1 cellular context compared by ENCODE assay signal in the genomic region with DNA sequence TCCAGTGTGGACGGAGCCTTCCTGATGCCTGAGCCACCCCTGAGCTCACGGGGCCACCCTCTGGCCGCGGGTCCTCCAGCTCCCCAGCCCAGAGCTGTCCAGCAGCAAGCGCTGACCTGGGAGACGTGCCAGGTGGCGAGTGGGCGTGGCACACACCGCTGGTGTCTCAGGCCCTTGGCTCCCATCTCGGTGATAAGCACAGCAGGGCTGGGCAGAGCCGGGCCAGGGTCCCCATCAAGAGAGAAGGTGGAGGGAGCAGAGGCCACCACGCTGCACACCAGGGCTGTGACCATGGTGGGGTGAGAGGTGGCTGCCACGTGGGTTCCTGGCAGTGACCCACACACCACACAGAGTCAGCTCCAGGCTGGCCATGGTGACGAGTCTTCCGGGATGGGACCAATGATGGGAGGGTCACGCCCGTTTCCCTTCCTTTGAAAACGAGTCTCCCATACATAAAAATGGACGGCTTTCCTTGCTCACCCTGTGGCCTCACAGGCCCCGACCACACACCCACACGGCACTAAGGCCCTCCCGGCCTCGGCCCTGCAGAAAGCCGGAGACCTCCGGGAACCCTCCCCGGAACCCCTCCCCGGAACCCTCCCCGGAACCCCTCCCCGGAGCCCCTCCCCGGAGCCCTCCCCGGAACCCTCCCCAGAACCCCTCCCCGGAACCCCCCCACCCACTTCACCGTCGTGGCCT.
TF ChIP-seq lines count a peak whose summit lies in the region.

No MANE protein-coding gene starts in this region.

TF ChIP-seq in K562, 482 proteins besides CTCF, POLR2A, EP300 and RAD21 (continued from another document):
- TF ChIP-seq, protein P1, sequence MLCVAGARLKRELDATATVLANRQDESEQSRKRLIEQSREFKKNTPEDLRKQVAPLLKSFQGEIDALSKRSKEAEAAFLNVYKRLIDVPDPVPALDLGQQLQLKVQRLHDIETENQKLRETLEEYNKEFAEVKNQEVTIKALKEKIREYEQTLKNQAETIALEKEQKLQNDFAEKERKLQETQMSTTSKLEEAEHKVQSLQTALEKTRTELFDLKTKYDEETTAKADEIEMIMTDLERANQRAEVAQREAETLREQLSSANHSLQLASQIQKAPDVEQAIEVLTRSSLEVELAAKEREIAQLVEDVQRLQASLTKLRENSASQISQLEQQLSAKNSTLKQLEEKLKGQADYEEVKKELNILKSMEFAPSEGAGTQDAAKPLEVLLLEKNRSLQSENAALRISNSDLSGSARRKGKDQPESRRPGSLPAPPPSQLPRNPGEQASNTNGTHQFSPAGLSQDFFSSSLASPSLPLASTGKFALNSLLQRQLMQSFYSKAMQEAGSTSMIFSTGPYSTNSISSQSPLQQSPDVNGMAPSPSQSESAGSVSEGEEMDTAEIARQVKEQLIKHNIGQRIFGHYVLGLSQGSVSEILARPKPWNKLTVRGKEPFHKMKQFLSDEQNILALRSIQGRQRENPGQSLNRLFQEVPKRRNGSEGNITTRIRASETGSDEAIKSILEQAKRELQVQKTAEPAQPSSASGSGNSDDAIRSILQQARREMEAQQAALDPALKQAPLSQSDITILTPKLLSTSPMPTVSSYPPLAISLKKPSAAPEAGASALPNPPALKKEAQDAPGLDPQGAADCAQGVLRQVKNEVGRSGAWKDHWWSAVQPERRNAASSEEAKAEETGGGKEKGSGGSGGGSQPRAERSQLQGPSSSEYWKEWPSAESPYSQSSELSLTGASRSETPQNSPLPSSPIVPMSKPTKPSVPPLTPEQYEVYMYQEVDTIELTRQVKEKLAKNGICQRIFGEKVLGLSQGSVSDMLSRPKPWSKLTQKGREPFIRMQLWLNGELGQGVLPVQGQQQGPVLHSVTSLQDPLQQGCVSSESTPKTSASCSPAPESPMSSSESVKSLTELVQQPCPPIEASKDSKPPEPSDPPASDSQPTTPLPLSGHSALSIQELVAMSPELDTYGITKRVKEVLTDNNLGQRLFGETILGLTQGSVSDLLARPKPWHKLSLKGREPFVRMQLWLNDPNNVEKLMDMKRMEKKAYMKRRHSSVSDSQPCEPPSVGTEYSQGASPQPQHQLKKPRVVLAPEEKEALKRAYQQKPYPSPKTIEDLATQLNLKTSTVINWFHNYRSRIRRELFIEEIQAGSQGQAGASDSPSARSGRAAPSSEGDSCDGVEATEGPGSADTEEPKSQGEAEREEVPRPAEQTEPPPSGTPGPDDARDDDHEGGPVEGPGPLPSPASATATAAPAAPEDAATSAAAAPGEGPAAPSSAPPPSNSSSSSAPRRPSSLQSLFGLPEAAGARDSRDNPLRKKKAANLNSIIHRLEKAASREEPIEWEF (CRISPR knock-in tag; IDR thresholded peaks at IDR 0.05), result no peak
- TF ChIP-seq, protein P2, sequence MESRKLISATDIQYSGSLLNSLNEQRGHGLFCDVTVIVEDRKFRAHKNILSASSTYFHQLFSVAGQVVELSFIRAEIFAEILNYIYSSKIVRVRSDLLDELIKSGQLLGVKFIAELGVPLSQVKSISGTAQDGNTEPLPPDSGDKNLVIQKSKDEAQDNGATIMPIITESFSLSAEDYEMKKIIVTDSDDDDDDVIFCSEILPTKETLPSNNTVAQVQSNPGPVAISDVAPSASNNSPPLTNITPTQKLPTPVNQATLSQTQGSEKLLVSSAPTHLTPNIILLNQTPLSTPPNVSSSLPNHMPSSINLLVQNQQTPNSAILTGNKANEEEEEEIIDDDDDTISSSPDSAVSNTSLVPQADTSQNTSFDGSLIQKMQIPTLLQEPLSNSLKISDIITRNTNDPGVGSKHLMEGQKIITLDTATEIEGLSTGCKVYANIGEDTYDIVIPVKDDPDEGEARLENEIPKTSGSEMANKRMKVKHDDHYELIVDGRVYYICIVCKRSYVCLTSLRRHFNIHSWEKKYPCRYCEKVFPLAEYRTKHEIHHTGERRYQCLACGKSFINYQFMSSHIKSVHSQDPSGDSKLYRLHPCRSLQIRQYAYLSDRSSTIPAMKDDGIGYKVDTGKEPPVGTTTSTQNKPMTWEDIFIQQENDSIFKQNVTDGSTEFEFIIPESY (CRISPR knock-in tag; IDR thresholded peaks at IDR 0.05), result peak; percentile 100
- no peak for TF ChIP-seq ZC3H4 (CRISPR knock-in tag; IDR thresholded peaks at IDR 0.05; ENCODE audit: borderline replicate concordance)
- peak; percentile 69 for TF ChIP-seq NFIC (IDR thresholded peaks at IDR 0.05)
- 0 out of 4 replicates have a peak, but pooled peaks of 1 of the 2 experiments have one; percentile 41 for TF ChIP-seq HDAC1 (IDR thresholded peaks at IDR 0.05)
- TF ChIP-seq L3MBTL2 (IDR thresholded peaks at IDR 0.05), result no peak
- TF ChIP-seq, protein P3, sequence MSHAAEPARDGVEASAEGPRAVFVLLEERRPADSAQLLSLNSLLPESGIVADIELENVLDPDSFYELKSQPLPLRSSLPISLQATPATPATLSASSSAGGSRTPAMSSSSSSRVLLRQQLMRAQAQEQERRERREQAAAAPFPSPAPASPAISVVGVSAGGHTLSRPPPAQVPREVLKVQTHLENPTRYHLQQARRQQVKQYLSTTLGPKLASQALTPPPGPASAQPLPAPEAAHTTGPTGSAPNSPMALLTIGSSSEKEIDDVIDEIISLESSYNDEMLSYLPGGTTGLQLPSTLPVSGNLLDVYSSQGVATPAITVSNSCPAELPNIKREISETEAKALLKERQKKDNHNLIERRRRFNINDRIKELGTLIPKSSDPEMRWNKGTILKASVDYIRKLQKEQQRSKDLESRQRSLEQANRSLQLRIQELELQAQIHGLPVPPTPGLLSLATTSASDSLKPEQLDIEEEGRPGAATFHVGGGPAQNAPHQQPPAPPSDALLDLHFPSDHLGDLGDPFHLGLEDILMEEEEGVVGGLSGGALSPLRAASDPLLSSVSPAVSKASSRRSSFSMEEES (CRISPR knock-in tag; IDR thresholded peaks at IDR 0.05), result no peak
- TF ChIP-seq SRSF9 (IDR thresholded peaks at IDR 0.05; ENCODE audit: borderline replicate concordance, low read depth, low read length), result no peak
- TF ChIP-seq SRSF1 (IDR thresholded peaks at IDR 0.05; ENCODE audit: low read depth, low read length), result no peak
- TF ChIP-seq, protein P4, sequence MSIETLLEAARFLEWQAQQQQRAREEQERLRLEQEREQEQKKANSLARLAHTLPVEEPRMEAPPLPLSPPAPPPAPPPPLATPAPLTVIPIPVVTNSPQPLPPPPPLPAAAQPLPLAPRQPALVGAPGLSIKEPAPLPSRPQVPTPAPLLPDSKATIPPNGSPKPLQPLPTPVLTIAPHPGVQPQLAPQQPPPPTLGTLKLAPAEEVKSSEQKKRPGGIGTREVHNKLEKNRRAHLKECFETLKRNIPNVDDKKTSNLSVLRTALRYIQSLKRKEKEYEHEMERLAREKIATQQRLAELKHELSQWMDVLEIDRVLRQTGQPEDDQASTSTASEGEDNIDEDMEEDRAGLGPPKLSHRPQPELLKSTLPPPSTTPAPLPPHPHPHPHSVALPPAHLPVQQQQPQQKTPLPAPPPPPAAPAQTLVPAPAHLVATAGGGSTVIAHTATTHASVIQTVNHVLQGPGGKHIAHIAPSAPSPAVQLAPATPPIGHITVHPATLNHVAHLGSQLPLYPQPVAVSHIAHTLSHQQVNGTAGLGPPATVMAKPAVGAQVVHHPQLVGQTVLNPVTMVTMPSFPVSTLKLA (conservative IDR thresholded peaks at IDR 0.05), result peak in 1 of 2 experiments; percentile 56; a peak in 2 of 4 replicates
- no peak for TF ChIP-seq IFI16 (CRISPR knock-in tag; IDR thresholded peaks at IDR 0.05)
- TF ChIP-seq ZNF316 (IDR thresholded peaks at IDR 0.05), result no peak
- no peak for TF ChIP-seq GTF2E2 (tag; IDR thresholded peaks at IDR 0.05)
- TF ChIP-seq, protein P5, sequence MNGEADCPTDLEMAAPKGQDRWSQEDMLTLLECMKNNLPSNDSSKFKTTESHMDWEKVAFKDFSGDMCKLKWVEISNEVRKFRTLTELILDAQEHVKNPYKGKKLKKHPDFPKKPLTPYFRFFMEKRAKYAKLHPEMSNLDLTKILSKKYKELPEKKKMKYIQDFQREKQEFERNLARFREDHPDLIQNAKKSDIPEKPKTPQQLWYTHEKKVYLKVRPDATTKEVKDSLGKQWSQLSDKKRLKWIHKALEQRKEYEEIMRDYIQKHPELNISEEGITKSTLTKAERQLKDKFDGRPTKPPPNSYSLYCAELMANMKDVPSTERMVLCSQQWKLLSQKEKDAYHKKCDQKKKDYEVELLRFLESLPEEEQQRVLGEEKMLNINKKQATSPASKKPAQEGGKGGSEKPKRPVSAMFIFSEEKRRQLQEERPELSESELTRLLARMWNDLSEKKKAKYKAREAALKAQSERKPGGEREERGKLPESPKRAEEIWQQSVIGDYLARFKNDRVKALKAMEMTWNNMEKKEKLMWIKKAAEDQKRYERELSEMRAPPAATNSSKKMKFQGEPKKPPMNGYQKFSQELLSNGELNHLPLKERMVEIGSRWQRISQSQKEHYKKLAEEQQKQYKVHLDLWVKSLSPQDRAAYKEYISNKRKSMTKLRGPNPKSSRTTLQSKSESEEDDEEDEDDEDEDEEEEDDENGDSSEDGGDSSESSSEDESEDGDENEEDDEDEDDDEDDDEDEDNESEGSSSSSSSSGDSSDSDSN (IDR thresholded peaks at IDR 0.05; ENCODE audit: borderline replicate concordance in 1 of 2, low read depth in 2 of 2, low read length in 2 of 2), result no peak
- TF ChIP-seq, protein P6, sequence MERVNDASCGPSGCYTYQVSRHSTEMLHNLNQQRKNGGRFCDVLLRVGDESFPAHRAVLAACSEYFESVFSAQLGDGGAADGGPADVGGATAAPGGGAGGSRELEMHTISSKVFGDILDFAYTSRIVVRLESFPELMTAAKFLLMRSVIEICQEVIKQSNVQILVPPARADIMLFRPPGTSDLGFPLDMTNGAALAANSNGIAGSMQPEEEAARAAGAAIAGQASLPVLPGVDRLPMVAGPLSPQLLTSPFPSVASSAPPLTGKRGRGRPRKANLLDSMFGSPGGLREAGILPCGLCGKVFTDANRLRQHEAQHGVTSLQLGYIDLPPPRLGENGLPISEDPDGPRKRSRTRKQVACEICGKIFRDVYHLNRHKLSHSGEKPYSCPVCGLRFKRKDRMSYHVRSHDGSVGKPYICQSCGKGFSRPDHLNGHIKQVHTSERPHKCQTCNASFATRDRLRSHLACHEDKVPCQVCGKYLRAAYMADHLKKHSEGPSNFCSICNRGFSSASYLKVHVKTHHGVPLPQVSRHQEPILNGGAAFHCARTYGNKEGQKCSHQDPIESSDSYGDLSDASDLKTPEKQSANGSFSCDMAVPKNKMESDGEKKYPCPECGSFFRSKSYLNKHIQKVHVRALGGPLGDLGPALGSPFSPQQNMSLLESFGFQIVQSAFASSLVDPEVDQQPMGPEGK (CRISPR knock-in tag; IDR thresholded peaks at IDR 0.05; ENCODE audit: borderline replicate concordance), result no peak
- TF ChIP-seq, protein P7, sequence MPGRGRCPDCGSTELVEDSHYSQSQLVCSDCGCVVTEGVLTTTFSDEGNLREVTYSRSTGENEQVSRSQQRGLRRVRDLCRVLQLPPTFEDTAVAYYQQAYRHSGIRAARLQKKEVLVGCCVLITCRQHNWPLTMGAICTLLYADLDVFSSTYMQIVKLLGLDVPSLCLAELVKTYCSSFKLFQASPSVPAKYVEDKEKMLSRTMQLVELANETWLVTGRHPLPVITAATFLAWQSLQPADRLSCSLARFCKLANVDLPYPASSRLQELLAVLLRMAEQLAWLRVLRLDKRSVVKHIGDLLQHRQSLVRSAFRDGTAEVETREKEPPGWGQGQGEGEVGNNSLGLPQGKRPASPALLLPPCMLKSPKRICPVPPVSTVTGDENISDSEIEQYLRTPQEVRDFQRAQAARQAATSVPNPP (IDR thresholded peaks at IDR 0.05; ENCODE audit: borderline replicate concordance, insufficient read depth, insufficient read length), result no peak
- TF ChIP-seq PHF8 (IDR thresholded peaks at IDR 0.05; ENCODE audit: borderline replicate concordance, low read length), result no peak
- TF ChIP-seq, protein P8, sequence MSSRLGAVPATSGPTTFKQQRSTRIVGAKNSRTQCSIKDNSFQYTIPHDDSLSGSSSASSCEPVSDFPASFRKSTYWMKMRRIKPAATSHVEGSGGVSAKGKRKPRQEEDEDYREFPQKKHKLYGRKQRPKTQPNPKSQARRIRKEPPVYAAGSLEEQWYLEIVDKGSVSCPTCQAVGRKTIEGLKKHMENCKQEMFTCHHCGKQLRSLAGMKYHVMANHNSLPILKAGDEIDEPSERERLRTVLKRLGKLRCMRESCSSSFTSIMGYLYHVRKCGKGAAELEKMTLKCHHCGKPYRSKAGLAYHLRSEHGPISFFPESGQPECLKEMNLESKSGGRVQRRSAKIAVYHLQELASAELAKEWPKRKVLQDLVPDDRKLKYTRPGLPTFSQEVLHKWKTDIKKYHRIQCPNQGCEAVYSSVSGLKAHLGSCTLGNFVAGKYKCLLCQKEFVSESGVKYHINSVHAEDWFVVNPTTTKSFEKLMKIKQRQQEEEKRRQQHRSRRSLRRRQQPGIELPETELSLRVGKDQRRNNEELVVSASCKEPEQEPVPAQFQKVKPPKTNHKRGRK (tag; IDR thresholded peaks at IDR 0.05), result no peak
- TF ChIP-seq FOXM1 (IDR thresholded peaks at IDR 0.05; ENCODE audit: low read depth), result no peak
- no peak for TF ChIP-seq FOXM1 (CRISPR knock-in tag; IDR thresholded peaks at IDR 0.05; ENCODE audit: low read depth)
- no peak for TF ChIP-seq ZNF165 (CRISPR knock-in tag; IDR thresholded peaks at IDR 0.05; ENCODE audit: borderline replicate concordance)
- TF ChIP-seq DACH1 (IDR thresholded peaks at IDR 0.05; ENCODE audit: partially characterized antibody), result no peak
TF ChIP-seq in K562: peak in this region for 19.
